In genomic region chr3:28218071-28218916, GRCh38 we compare ENCODE assay signal across 22 cellular contexts.
DNase-seq lines count a peak whose midpoint lies in the region; ATAC-seq and TF ChIP-seq lines count a peak whose summit lies in the region.
"Had no signal": no experiment of that assay in that cellular context is flagged by ENCODE, and none has a peak within 500 bp of the region (broad histone marks: within the 10 kb centered on the region; RNA-seq: fewer than 3 reads in every experiment).

No MANE protein-coding gene starts in this region.

- H3K27me3 ChIP-seq in tibial artery = no peaks in the 10 kb centered on the region
- H3K27me3 ChIP-seq: esophagus muscularis mucosa, uterus had no signal

- intact Hi-C loops in tibial artery (cut with DNase I; ENCODE audit: low total_unique reads) = no loop called here

- peaks cover 16% of the 10 kb centered on the region for H3K4me1 Mint-ChIP-seq in activated naive CD4-positive, alpha-beta T cell treated with anti-CD3 and anti-CD28 coated beads, Interleukin-2, amount 50 U/mL, for 24 hours
- peaks cover 2% of the 10 kb centered on the region for H3K4me1 Mint-ChIP-seq in activated naive CD4-positive, alpha-beta T cell treated with anti-CD3 and anti-CD28 coated beads, Interleukin-2, amount 10 ng/mL, durations not matched to agents 7 days and 5 days
- H3K4me1 Mint-ChIP-seq: brain had no signal

- no peak overlapping the region for H3K4me3 ChIP-seq in tibial artery
- H3K4me3 ChIP-seq: esophagus muscularis mucosa, lung, uterus had no signal

- H3K9me3 ChIP-seq in tibial artery = peaks cover 0 to 21% (median 6%) of the 10 kb centered on the region in 3 donors
- H3K9me3 ChIP-seq: uterus had no signal

- H3K36me3 Mint-ChIP-seq in activated naive CD4-positive, alpha-beta T cell treated with anti-CD3 and anti-CD28 coated beads, Interleukin-2, amount 50 U/mL, for 24 hours = peaks cover 14% of the 10 kb centered on the region
- H3K36me3 Mint-ChIP-seq in activated naive CD4-positive, alpha-beta T cell treated with anti-CD3 and anti-CD28 coated beads, Interleukin-2, amount 10 ng/mL, durations not matched to agents 7 days and 5 days = peaks cover 6% of the 10 kb centered on the region
- H3K36me3 Mint-ChIP-seq: brain had no signal

- CTCF ChIA-PET in activated naive CD4-positive, alpha-beta T cell treated with anti-CD3 and anti-CD28 coated beads, Interleukin-2, amount 10 ng/mL, durations not matched to agents 7 days and 5 days (lab: Charles Lee) = interaction anchor here (1.0 kb wide), 1 partner anchor 21 kb away, joined by 4 read pairs; no protein-coding TSS in a partner anchor

- no peaks in the 10 kb centered on the region for H3K27me3 Mint-ChIP-seq in activated naive CD4-positive, alpha-beta T cell treated with anti-CD3 and anti-CD28 coated beads, Interleukin-2, amount 50 U/mL, for 24 hours
- no peaks in the 10 kb centered on the region for H3K27me3 Mint-ChIP-seq in activated naive CD4-positive, alpha-beta T cell treated with anti-CD3 and anti-CD28 coated beads, Interleukin-2, amount 10 ng/mL, durations not matched to agents 7 days and 5 days

- ATAC-seq in GM21381 (IDR thresholded peaks at IDR 0.05; ENCODE audit: unreplicated experiment) (peak; percentile 64), HG03469 (IDR thresholded peaks at IDR 0.05; ENCODE audit: unreplicated experiment) (peak; percentile 56), HG02623 (IDR thresholded peaks at IDR 0.05; ENCODE audit: unreplicated experiment) (no peak), HG02678 (IDR thresholded peaks at IDR 0.05; ENCODE audit: unreplicated experiment) (no peak)

- no peaks in the 10 kb centered on the region for H3K4me1 ChIP-seq in tibial artery
- H3K4me1 ChIP-seq: esophagus muscularis mucosa, uterus had no signal

- H3K9me3 Mint-ChIP-seq in activated naive CD4-positive, alpha-beta T cell treated with anti-CD3 and anti-CD28 coated beads, Interleukin-2, amount 50 U/mL, for 24 hours = peaks cover 27% of the 10 kb centered on the region
- peaks cover 29% of the 10 kb centered on the region for H3K9me3 Mint-ChIP-seq in activated naive CD4-positive, alpha-beta T cell treated with anti-CD3 and anti-CD28 coated beads, Interleukin-2, amount 10 ng/mL, durations not matched to agents 7 days and 5 days

- H3K36me3 ChIP-seq in tibial artery = no peaks in the 10 kb centered on the region
- H3K36me3 ChIP-seq: esophagus muscularis mucosa, uterus had no signal

- peak overlapping the region; percentile 23 for H3K27ac Mint-ChIP-seq in activated naive CD4-positive, alpha-beta T cell treated with anti-CD3 and anti-CD28 coated beads, Interleukin-2, amount 50 U/mL, for 24 hours
- H3K27ac Mint-ChIP-seq in activated naive CD4-positive, alpha-beta T cell treated with anti-CD3 and anti-CD28 coated beads, Interleukin-2, amount 10 ng/mL, durations not matched to agents 7 days and 5 days = no peak overlapping the region
- H3K27ac Mint-ChIP-seq: brain had no signal

- TF ChIP-seq CTCF in tibial artery (IDR thresholded peaks at IDR 0.05) = no peak

- DNase-seq in activated naive CD4-positive, alpha-beta T cell treated with anti-CD3 and anti-CD28 coated beads, Interleukin-2, amount 10 ng/mL, durations not matched to agents 7 days and 5 days = no peak
- DNase-seq in COR-L47 (lab: John Stamatoyannopoulos, UW) = no peak
- no peak for DNase-seq in tibial artery
- DNase-seq: ACHN; activated T-cell treated with anti-CD3 and anti-CD28 coated beads, Interleukin-2, amount 50 U/mL, for 48 hours; effector memory CD4-positive, alpha-beta T cell; GF-D8; GOT3; Kasumi-1; kidney; NCI-H1092; NCI-H2081; NCI-H446; uterus had no signal

- H3K27ac ChIP-seq in tibial artery = no peak overlapping the region
- H3K27ac ChIP-seq: esophagus muscularis mucosa, uterus had no signal

- no peak overlapping the region for H3K4me3 Mint-ChIP-seq in activated naive CD4-positive, alpha-beta T cell treated with anti-CD3 and anti-CD28 coated beads, Interleukin-2, amount 50 U/mL, for 24 hours
- no peak overlapping the region for H3K4me3 Mint-ChIP-seq in activated naive CD4-positive, alpha-beta T cell treated with anti-CD3 and anti-CD28 coated beads, Interleukin-2, amount 10 ng/mL, durations not matched to agents 7 days and 5 days
- H3K4me3 Mint-ChIP-seq: brain had no signal

Comparison
In these comparisons a context has a peak if more than half of its experiments do, and no peak if none do; other contexts are left out.
1. ATAC-seq: peak in GM21381 (single experiment) and HG03469 (single experiment); none in HG02623 (single experiment) and HG02678 (single experiment).